ENCODE assay signal across 17 cellular contexts in genomic region chr9:135581636-135582426, GRCh38. TPM values are rescaled to one million over a fixed set of nuclear protein-coding genes. Genes with fewer than 3 reads are reported as not detected.
A peak's percentile ranks its signal among the peaks of the same experiment; 100 is the strongest.
DNase-seq lines count a peak whose midpoint lies in the region; ATAC-seq and TF ChIP-seq lines count a peak whose summit lies in the region.
"Had no signal": no experiment of that assay in that cellular context is flagged by ENCODE, and none has a peak within 500 bp of the region (broad histone marks: within the 10 kb centered on the region; RNA-seq: fewer than 3 reads in every experiment).

No MANE protein-coding gene starts in this region.

- H3K4me1 Mint-ChIP-seq in neural crest cell (no peaks in the 10 kb centered on the region), type B pancreatic cell (ENCODE audit: unreplicated experiment) (no peaks in the 10 kb centered on the region)
- H3K4me1 Mint-ChIP-seq: GM23338 had no signal

- intact Hi-C loops in posterior vena cava (cut with DNase I) = no loop called here

- no peaks in the 10 kb centered on the region for H3K36me3 Mint-ChIP-seq in neural crest cell (ENCODE audit: low read depth)
- H3K36me3 Mint-ChIP-seq in type B pancreatic cell = no peaks in the 10 kb centered on the region

- H3K27me3 Mint-ChIP-seq in neural crest cell (ENCODE audit: low read depth) (no peaks in the 10 kb centered on the region), type B pancreatic cell (no peaks in the 10 kb centered on the region)

- DNase-seq in activated CD8-positive, alpha-beta memory T cell treated with anti-CD3 and anti-CD28 coated beads for 24 hours = peak; percentile 28
- no peak for DNase-seq in activated CD8-positive, alpha-beta memory T cell treated with anti-CD3 and anti-CD28 coated beads, Interleukin-2, amount 50 U/mL, for 4 hours
- DNase-seq in neural crest cell (ENCODE audit: low read depth, low spot score) (no peak), posterior vena cava (ENCODE audit: low spot score) (peak; percentile 43), type B pancreatic cell (ENCODE audit: extremely low spot score, unreplicated experiment) (peak; percentile 45), T-helper 1 cell (no peak)
- DNase-seq: AML-193; Caco-2; CD4-positive, alpha-beta T cell; DMS153; DMS79; GDM1; HCEC 1CT had no signal

- no peaks in the 10 kb centered on the region for H3K9me3 Mint-ChIP-seq in neural crest cell
- H3K9me3 Mint-ChIP-seq in type B pancreatic cell = no peaks in the 10 kb centered on the region
- H3K9me3 Mint-ChIP-seq: CD4-positive, alpha-beta T cell had no signal

- no peak for ATAC-seq in HG02678 (IDR thresholded peaks at IDR 0.05; ENCODE audit: unreplicated experiment)
- ATAC-seq: A549, GM23338 had no signal

- H3K4me3 Mint-ChIP-seq in neural crest cell (no peak overlapping the region), type B pancreatic cell (no peak overlapping the region)
- H3K4me3 Mint-ChIP-seq: CD4-positive, alpha-beta T cell; GM23338 had no signal

- peak overlapping the region; percentile 35 for H3K27ac Mint-ChIP-seq in neural crest cell (ENCODE audit: unreplicated experiment)
- no peak overlapping the region for H3K27ac Mint-ChIP-seq in type B pancreatic cell
- H3K27ac Mint-ChIP-seq: CD4-positive, alpha-beta T cell; GM23338 had no signal

- TF ChIP-seq CTCF in neural crest cell (conservative IDR thresholded peaks at IDR 0.05) (no peak), type B pancreatic cell (conservative IDR thresholded peaks at IDR 0.05) (no peak)

RNA-seq across cellular contexts. Expression of gene PAEP, which starts 20.3 kb away (rescaled TPM):
- total RNA-seq in neural crest cell = not detected in 2 replicates
- not detected for total RNA-seq in posterior vena cava
- not detected in 2 replicates for total RNA-seq in type B pancreatic cell (ENCODE audit: low replicate concordance)
- total RNA-seq: Caco-2; CD4-positive, alpha-beta T cell; Daoy; GM23338 had no signal

RNA-seq across cellular contexts. Expression of gene OBP2A, which starts 35.9 kb away (rescaled TPM):
- total RNA-seq in neural crest cell (not detected in 2 replicates), posterior vena cava (not detected), type B pancreatic cell (ENCODE audit: low replicate concordance) (not detected in 2 replicates)
- total RNA-seq: Caco-2; CD4-positive, alpha-beta T cell; Daoy; GM23338 had no signal

RNA-seq across cellular contexts. Expression of gene GLT6D1, which starts 57.5 kb away (rescaled TPM):
- total RNA-seq in neural crest cell (not detected in 2 replicates), posterior vena cava (not detected), type B pancreatic cell (ENCODE audit: low replicate concordance) (not detected in 2 replicates)
- total RNA-seq: Caco-2; CD4-positive, alpha-beta T cell; Daoy; GM23338 had no signal

Comparison
In these comparisons a context has a peak if more than half of its experiments do, and no peak if none do; other contexts are left out.
1. DNase-seq: peak in activated CD8-positive, alpha-beta memory T cell treated with anti-CD3 and anti-CD28 coated beads for 24 hours (single experiment), posterior vena cava (single experiment) and type B pancreatic cell (single experiment); none in activated CD8-positive, alpha-beta memory T cell treated with anti-CD3 and anti-CD28 coated beads, Interleukin-2, amount 50 U/mL, for 4 hours (single experiment), neural crest cell (single experiment) and T-helper 1 cell (0 of 5).